8 cellular contexts compared by ENCODE assay signal in genomic region chr9:136949239-136949816, GRCh38. TPM values are rescaled to one million over a fixed set of nuclear protein-coding genes. Genes with fewer than 3 reads are reported as not detected.
DNase-seq lines count a peak whose midpoint lies in the region; ATAC-seq and TF ChIP-seq lines count a peak whose summit lies in the region.

No MANE protein-coding gene starts in this region.

- H3K4me3 ChIP-seq in effector memory CD4-positive, alpha-beta T cell (ENCODE audit: insufficient read depth, low read depth, low read length, poor library complexity, severe bottlenecking): peak overlapping the region; percentile 62

- peaks cover 0 to 6% (median 4%) of the 10 kb centered on the region in 3 donors for H3K27me3 Mint-ChIP-seq in CD14-positive monocyte (ENCODE audit: low read depth in 3 of 3)
- no peaks in the 10 kb centered on the region for H3K27me3 Mint-ChIP-seq in natural killer cell treated with Interleukin-12 subunit alpha and Interleukin-12 subunit beta and Interleukin-15 and Interleukin-18, amount 100 ng/mL, for 72 hours

- peak overlapping the region; percentile 72 for H3K27ac ChIP-seq in effector memory CD4-positive, alpha-beta T cell (ENCODE audit: insufficient read depth, low read length, poor library complexity, severe bottlenecking)

- H3K9me3 Mint-ChIP-seq in CD14-positive monocyte: no peaks in the 10 kb centered on the region
- no peaks in the 10 kb centered on the region for H3K9me3 Mint-ChIP-seq in natural killer cell treated with Interleukin-12 subunit alpha and Interleukin-12 subunit beta and Interleukin-15 and Interleukin-18, amount 100 ng/mL, for 72 hours

- no peak for ATAC-seq in natural killer cell treated with Interleukin-12 subunit alpha and Interleukin-12 subunit beta and Interleukin-15 and Interleukin-18, amount 100 ng/mL, for 72 hours
- ATAC-seq in HG03442 (IDR thresholded peaks at IDR 0.05; ENCODE audit: unreplicated experiment): no peak
- ATAC-seq in GM18858 (IDR thresholded peaks at IDR 0.05; ENCODE audit: unreplicated experiment): no peak

- no peaks in the 10 kb centered on the region for H3K36me3 ChIP-seq in effector memory CD4-positive, alpha-beta T cell (ENCODE audit: control insufficient read depth, insufficient read depth, low read length)

- peaks cover 17% of the 10 kb centered on the region for H3K4me1 ChIP-seq in effector memory CD4-positive, alpha-beta T cell (ENCODE audit: control insufficient read depth, insufficient read depth, low read length, poor library complexity, severe bottlenecking)

- H3K27me3 ChIP-seq in effector memory CD4-positive, alpha-beta T cell (replicated peaks; ENCODE audit: control insufficient read depth, insufficient read depth, low read length, poor library complexity, severe bottlenecking): no peaks in the 10 kb centered on the region

- no peaks in the 10 kb centered on the region for H3K36me3 Mint-ChIP-seq in CD14-positive monocyte
- H3K36me3 Mint-ChIP-seq in natural killer cell treated with Interleukin-12 subunit alpha and Interleukin-12 subunit beta and Interleukin-15 and Interleukin-18, amount 100 ng/mL, for 72 hours: no peaks in the 10 kb centered on the region

- no peak for DNase-seq in CD14-positive monocyte (ENCODE audit: low spot score)
- peak; percentile 56 for DNase-seq in NCI-H2227 (lab: John Stamatoyannopoulos, UW; ENCODE audit: unreplicated experiment)
- no peak for DNase-seq in effector memory CD4-positive, alpha-beta T cell
- DNase-seq in natural killer cell treated with Interleukin-12 subunit alpha and Interleukin-12 subunit beta and Interleukin-15 and Interleukin-18, amount 100 ng/mL, for 72 hours (ENCODE audit: low spot score): no peak
- DNase-seq in activated gamma-delta T cell (lab: John Stamatoyannopoulos, UW): no peak
- no peak for DNase-seq in AG08395 (ENCODE audit: low spot score)

- H3K4me3 Mint-ChIP-seq in CD14-positive monocyte: peak overlapping the region; percentile 80 to 87
- H3K4me3 Mint-ChIP-seq in natural killer cell treated with Interleukin-12 subunit alpha and Interleukin-12 subunit beta and Interleukin-15 and Interleukin-18, amount 100 ng/mL, for 72 hours: peak overlapping the region; percentile 81

- no peak for TF ChIP-seq CTCF in CD14-positive monocyte (IDR thresholded peaks at IDR 0.05)

- intact Hi-C loops in CD14-positive monocyte (cut with micrococcal nuclease): loop anchor here (10.0 kb wide), 3 partner anchors 85 to 145 kb away; partner anchors contain the start of genes AJM1 (in 1 of the 2), FUT7 (in 1 of the 2), PHPT1 (in 1 of the 2) and RABL6 (in 1 of the 2)

- no peaks in the 10 kb centered on the region for H3K9me3 ChIP-seq in effector memory CD4-positive, alpha-beta T cell (ENCODE audit: control insufficient read depth, low read length)

- peaks cover 11% of the 10 kb centered on the region for H3K4me1 Mint-ChIP-seq in CD14-positive monocyte
- H3K4me1 Mint-ChIP-seq in natural killer cell treated with Interleukin-12 subunit alpha and Interleukin-12 subunit beta and Interleukin-15 and Interleukin-18, amount 100 ng/mL, for 72 hours (ENCODE audit: low read depth in 2 of 2): peaks cover 6 to 15% of the 10 kb centered on the region in 2 donors

- H3K27ac Mint-ChIP-seq in CD14-positive monocyte: peak overlapping the region in 4 of 7 donors; percentile 59 to 80 (median 70)
- peak overlapping the region; percentile 39 to 83 for H3K27ac Mint-ChIP-seq in natural killer cell treated with Interleukin-12 subunit alpha and Interleukin-12 subunit beta and Interleukin-15 and Interleukin-18, amount 100 ng/mL, for 72 hours

RNA-seq across cellular contexts. Expression of gene LCN12, which starts 2.7 kb away (rescaled TPM):
- polyA plus RNA-seq in CD14-positive monocyte: not detected
- total RNA-seq in natural killer cell treated with Interleukin-12 subunit alpha and Interleukin-12 subunit beta and Interleukin-15 and Interleukin-18, amount 100 ng/mL, for 72 hours: 1 to 10 TPM; 2.0 to 2.2 TPM

RNA-seq across cellular contexts. Expression of gene C8G, which starts 4.3 kb away (rescaled TPM):
- polyA plus RNA-seq in CD14-positive monocyte: under 1 TPM in 1 of 2 donors, not detected in 1; 0.55 TPM
- 1 to 10 TPM; 2.4 to 2.5 TPM for total RNA-seq in natural killer cell treated with Interleukin-12 subunit alpha and Interleukin-12 subunit beta and Interleukin-15 and Interleukin-18, amount 100 ng/mL, for 72 hours

RNA-seq across cellular contexts. Expression of gene FBXW5, which starts 4.8 kb away (rescaled TPM):
- polyA plus RNA-seq in CD14-positive monocyte: 10 to 100 TPM; 85.3 to 92.7 TPM
- total RNA-seq in natural killer cell treated with Interleukin-12 subunit alpha and Interleukin-12 subunit beta and Interleukin-15 and Interleukin-18, amount 100 ng/mL, for 72 hours: 100 to 1,000 TPM; 102 to 155 TPM

RNA-seq across cellular contexts. Expression of gene PTGDS, which starts 28.0 kb away (rescaled TPM):
- under 1 TPM in 1 of 2 donors, not detected in 1; 0.34 TPM for polyA plus RNA-seq in CD14-positive monocyte
- 1 to 10 TPM; 1.7 to 4.4 TPM for total RNA-seq in natural killer cell treated with Interleukin-12 subunit alpha and Interleukin-12 subunit beta and Interleukin-15 and Interleukin-18, amount 100 ng/mL, for 72 hours

RNA-seq across cellular contexts. Expression of gene LCNL1, which starts 33.5 kb away (rescaled TPM):
- polyA plus RNA-seq in CD14-positive monocyte: not detected
- total RNA-seq in natural killer cell treated with Interleukin-12 subunit alpha and Interleukin-12 subunit beta and Interleukin-15 and Interleukin-18, amount 100 ng/mL, for 72 hours: under 1 TPM in 1 of 2 donors, not detected in 1; 0.21 TPM
